1 cellular context compared by ENCODE assay signal in the genomic region with DNA sequence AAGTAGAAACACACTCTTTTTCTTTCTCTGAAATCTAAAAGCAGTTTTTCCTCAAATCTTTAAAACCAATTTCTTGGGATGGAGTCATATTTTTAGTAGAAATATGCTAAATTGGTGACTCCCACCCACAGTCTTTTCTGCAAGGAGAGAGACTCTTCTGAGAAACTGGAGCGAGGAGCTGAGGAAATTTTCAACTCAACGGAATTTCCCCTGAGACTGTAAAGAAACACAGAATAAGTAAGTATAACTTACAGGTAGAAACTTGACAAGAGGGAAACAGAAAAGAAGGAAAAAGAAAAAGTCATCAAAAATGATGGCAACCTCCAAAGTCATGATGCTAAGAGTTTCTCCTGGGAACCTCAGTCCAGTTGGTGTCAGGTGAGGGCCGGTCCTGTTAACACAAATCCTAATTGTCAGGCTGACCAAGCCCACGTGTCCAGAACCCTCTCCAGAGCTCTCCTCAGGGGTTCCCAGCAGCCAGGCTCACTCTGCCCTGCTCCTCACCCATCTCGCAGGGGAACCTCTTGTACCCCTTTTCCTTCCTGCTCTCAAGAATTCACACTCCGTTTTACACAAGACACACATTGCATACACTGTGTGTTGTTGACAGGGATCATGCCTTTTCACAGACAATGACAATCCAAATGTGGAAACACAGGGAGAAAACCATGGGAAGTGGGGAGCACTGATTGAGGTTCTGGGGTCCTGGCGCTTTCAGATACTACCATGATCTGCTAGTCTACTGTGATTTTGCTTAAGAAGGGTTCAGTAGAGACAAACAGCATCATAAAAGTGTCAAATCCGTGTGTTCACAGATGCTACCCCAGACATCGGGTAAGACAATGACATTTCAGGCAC.
TF ChIP-seq lines count a peak whose summit lies in the region.

No MANE protein-coding gene starts in this region.

TF ChIP-seq in H1, 55 proteins besides CTCF, POLR2A, EP300 and RAD21:
- TF ChIP-seq HDAC2 (IDR thresholded peaks at IDR 0.05; ENCODE audit: borderline replicate concordance in 1 of 2, low read depth in 2 of 2, low read length in 2 of 2) = no peak
